In genomic region chr1:31855038-31855845, GRCh38 we compare ENCODE assay signal across 10 cellular contexts. TPM values are rescaled to one million over a fixed set of nuclear protein-coding genes. Genes with fewer than 3 reads are reported as not detected.
DNase-seq lines count a peak whose midpoint lies in the region; ATAC-seq, FAIRE-seq and TF ChIP-seq lines count a peak whose summit lies in the region.
"Had no signal": no experiment of that assay in that cellular context is flagged by ENCODE, and none has a peak within 500 bp of the region (broad histone marks: within the 10 kb centered on the region; RNA-seq: fewer than 3 reads in every experiment).

No MANE protein-coding gene starts in this region.

- H3K4me3 ChIP-seq in HCT116 (replicated peaks in 1 of 2; ENCODE audit: low read depth in 1 of 2, low read length in 2 of 2), result no peak overlapping the region
- no peak overlapping the region for H3K4me3 ChIP-seq in keratinocyte (ENCODE audit: control insufficient read depth in 2 of 3, extremely low read depth in 1 of 3, insufficient read depth in 2 of 3, low read depth in 1 of 3, low read length in 3 of 3)

- H3K27me3 ChIP-seq in HCT116 (ENCODE audit: insufficient read depth, low read length) (no peaks in the 10 kb centered on the region), keratinocyte (ENCODE audit: control insufficient read depth, extremely low read depth, insufficient read depth, low read length) (no peaks in the 10 kb centered on the region)

- peak overlapping the region; percentile 1 for H2AFZ ChIP-seq in HCT116 (ENCODE audit: low read depth, low read length, poor library complexity, severe bottlenecking)
- H2AFZ ChIP-seq in keratinocyte (ENCODE audit: control insufficient read depth, low read length), result no peak overlapping the region

- CTCF ChIA-PET in HCT116 (lab: Charles Lee), result no interaction called here

- DNase-seq in AG20443 (ENCODE audit: low spot score) (peak; percentile 57), HCT116 (ENCODE audit: low read depth, low spot score) (no peak), keratinocyte (ENCODE audit: low read depth, low spot score) (no peak), cardiac septum (ENCODE audit: low spot score) (no peak), OCI-M1 (lab: John Stamatoyannopoulos, UW) (no peak), epidermal melanocyte (ENCODE audit: insufficient read length, low spot score) (no peak)
- DNase-seq: NCI-H510A, T-helper 9 cell had no signal

- H3K4me2 ChIP-seq in HCT116 (ENCODE audit: low read length), result no peak overlapping the region
- no peak overlapping the region for H3K4me2 ChIP-seq in keratinocyte (ENCODE audit: control insufficient read depth, extremely low read depth, insufficient read depth, low read depth, low read length)

- no peaks in the 10 kb centered on the region for H3K9me2 ChIP-seq in HCT116 (ENCODE audit: insufficient read depth)

- H3K4me3 Mint-ChIP-seq in activated T-helper 17 cell treated with anti-CD3 and anti-CD28 coated beads, Interleukin-2, amount 50 U/mL, for 72 hours, result no peak overlapping the region

- H3K27me3 Mint-ChIP-seq in activated T-helper 17 cell treated with anti-CD3 and anti-CD28 coated beads, Interleukin-2, amount 50 U/mL, for 72 hours, result no peaks in the 10 kb centered on the region

- TF ChIP-seq RAD21 in HCT116 (IDR thresholded peaks at IDR 0.05; ENCODE audit: low read depth), result no peak

- no TSS peak for BruUV-seq in HCT116 (replicated peaks; lab: Mats Ljungman, UMichigan)

- no peak for ATAC-seq in HCT116
- peak; percentile 70 for ATAC-seq in activated T-helper 17 cell treated with anti-CD3 and anti-CD28 coated beads, Interleukin-2, amount 50 U/mL, for 72 hours (replicated peaks)
- no peak for ATAC-seq in GM21786 (IDR thresholded peaks at IDR 0.05; ENCODE audit: unreplicated experiment)

- H3K9me1 ChIP-seq in keratinocyte (ENCODE audit: control insufficient read depth, extremely low read depth, insufficient read depth, low read length), result no peaks in the 10 kb centered on the region

- POLR2A ChIA-PET in HCT116 (lab: Charles Lee), result no interaction called here

- no peaks in the 10 kb centered on the region for H3K4me1 Mint-ChIP-seq in activated T-helper 17 cell treated with anti-CD3 and anti-CD28 coated beads, Interleukin-2, amount 50 U/mL, for 72 hours

- H3K9me3 ChIP-seq in HCT116 (ENCODE audit: control insufficient read depth in 1 of 2, insufficient read depth in 1 of 2, low read depth in 1 of 2, low read length in 2 of 2) (no peaks in the 10 kb centered on the region), keratinocyte (ENCODE audit: control insufficient read depth, low read depth, low read length) (no peaks in the 10 kb centered on the region)

- no peak overlapping the region for H3K27ac Mint-ChIP-seq in activated T-helper 17 cell treated with anti-CD3 and anti-CD28 coated beads, Interleukin-2, amount 50 U/mL, for 72 hours

- RAD21 ChIA-PET in HCT116 (lab: Charles Lee; ENCODE audit: low non-redundant PET in 1 of 2, low total read pairs in 2 of 2, uncharacterized antibody in 2 of 2, unreplicated experiment in 2 of 2), result no interaction called here

- intact Hi-C loops in HCT116 (cut with micrococcal nuclease) (no loop called here), cardiac septum (cut with DNase I) (no loop called here)

- no peak for TF ChIP-seq CTCF in HCT116 (IDR thresholded peaks at IDR 0.05 in 2 of 3, conservative IDR thresholded peaks at IDR 0.05 in 1 of 3; ENCODE audit: borderline replicate concordance in 1 of 3, insufficient read depth in 1 of 3, low read depth in 2 of 3, low read length in 2 of 3)
- TF ChIP-seq CTCF in keratinocyte (optimal IDR thresholded peaks at IDR 0.05 in 1 of 3, IDR thresholded peaks at IDR 0.05 in 1 of 3, conservative IDR thresholded peaks at IDR 0.05 in 1 of 3; ENCODE audit: extremely low read depth in 1 of 3, insufficient read depth in 2 of 3, low read length in 3 of 3), result no peak

- H3K4me1 ChIP-seq in HCT116 (ENCODE audit: control insufficient read depth in 1 of 2, insufficient read depth in 2 of 2, low read length in 2 of 2), result peaks cover 0 to 3% of the 10 kb centered on the region in 2 experiments; a peak in 1 of 4 replicates
- H3K4me1 ChIP-seq in keratinocyte (ENCODE audit: control insufficient read depth, extremely low read depth, insufficient read depth, low read length), result no peaks in the 10 kb centered on the region

- H4K20me1 ChIP-seq in HCT116 (ENCODE audit: insufficient read depth) (no peaks in the 10 kb centered on the region), keratinocyte (ENCODE audit: control insufficient read depth, extremely low read depth, insufficient read depth, low read length) (no peaks in the 10 kb centered on the region)

- no peaks in the 10 kb centered on the region for H3K36me3 Mint-ChIP-seq in activated T-helper 17 cell treated with anti-CD3 and anti-CD28 coated beads, Interleukin-2, amount 50 U/mL, for 72 hours (ENCODE audit: low read depth)

- no peak for TF ChIP-seq POLR2A in HCT116 (IDR thresholded peaks at IDR 0.05; ENCODE audit: borderline replicate concordance, extremely low read depth, insufficient read depth, insufficient read length)

- H3K9ac ChIP-seq in HCT116 (ENCODE audit: low read length) (no peak overlapping the region), keratinocyte (ENCODE audit: control insufficient read depth, extremely low read depth, insufficient read depth, low read length) (no peak overlapping the region)

- H3K27ac ChIP-seq in HCT116 (ENCODE audit: low read depth, low read length) (no peak overlapping the region), keratinocyte (ENCODE audit: control insufficient read depth, insufficient read depth, low read length) (no peak overlapping the region)

- H3K36me3 ChIP-seq in HCT116 (ENCODE audit: control insufficient read depth in 1 of 2, insufficient read depth in 2 of 2, low read length in 2 of 2) (no peaks in the 10 kb centered on the region), keratinocyte (ENCODE audit: control insufficient read depth in 2 of 2, extremely low read depth in 1 of 2, insufficient read depth in 2 of 2, low read length in 2 of 2) (no peaks in the 10 kb centered on the region)

- H3K79me2 ChIP-seq in HCT116 (ENCODE audit: insufficient read depth, low read length) (no peaks in the 10 kb centered on the region), keratinocyte (ENCODE audit: control insufficient read depth, insufficient read depth, low read length) (no peaks in the 10 kb centered on the region)

- H3K9me3 Mint-ChIP-seq in activated T-helper 17 cell treated with anti-CD3 and anti-CD28 coated beads, Interleukin-2, amount 50 U/mL, for 72 hours, result no peaks in the 10 kb centered on the region

- peak; percentile 9 for FAIRE-seq in keratinocyte (lab: Jason Lieb, UNC)

- dilution Hi-C loops in keratinocyte (cut with MboI; ENCODE audit: extremely low pct_ligation_motif_present, low sequenced_read_pairs), result no loop called here

TF ChIP-seq in HCT116, 20 proteins besides CTCF, POLR2A, EP300 and RAD21:
- TF ChIP-seq ELF1 (IDR thresholded peaks at IDR 0.05; ENCODE audit: borderline replicate concordance, low read depth) (no peak), SRF (IDR thresholded peaks at IDR 0.05; ENCODE audit: low read depth) (no peak), ATF3 (IDR thresholded peaks at IDR 0.05) (no peak), ZBTB33 (IDR thresholded peaks at IDR 0.05; ENCODE audit: extremely low read depth, insufficient replicate concordance, low read length) (no peak), MAX (IDR thresholded peaks at IDR 0.05) (no peak)

RNA-seq across cellular contexts. Expression of gene SPOCD1, which starts 39.4 kb away (rescaled TPM):
- 5.0 TPM for total RNA-seq in HCT116 (2021; ENCODE audit: unreplicated experiment)
- polyA plus RNA-seq in HCT116 (2012), result 3.0 and 3.5 TPM in 2 replicates
- total RNA-seq in activated T-helper 17 cell treated with anti-CD3 and anti-CD28 coated beads, Interleukin-2, amount 50 U/mL, for 72 hours, result 1 to 10 TPM in 1 of 2 donors, under 1 TPM in 1; 0.84 to 1.8 TPM
- 3.3 to 12.0 TPM (median 4.7 TPM) in 3 replicates for polyA plus RNA-seq in keratinocyte
- 0.15 TPM for polyA plus RNA-seq in keratinocyte (2011; ENCODE audit: low read depth)
- polyA plus RNA-seq in keratinocyte (2011; cell fraction: cytosol; rRNA removed), result 3.0 and 4.7 TPM in 2 replicates
- 14.8 and 23.8 TPM in 2 replicates for polyA plus RNA-seq in keratinocyte (2011; cell fraction: nucleus; rRNA removed)
- polyA plus RNA-seq in keratinocyte (2012; ENCODE audit: low replicate concordance), result 3.0 TPM in 1 of 2 replicates, not detected in the other
- polyA minus RNA-seq in keratinocyte, result 2.8 to 8.5 TPM (median 4.5 TPM) in 3 replicates
- polyA minus RNA-seq in keratinocyte (2011; cell fraction: cytosol; rRNA and poly(A)+ RNA removed), result 7.5 TPM
- 3.3 and 6.2 TPM in 2 replicates for polyA minus RNA-seq in keratinocyte (2011; cell fraction: nucleus; rRNA and poly(A)+ RNA removed)
- 0.19 TPM for total RNA-seq in cardiac septum
